1 cellular context compared by ENCODE assay signal in the genomic region with DNA sequence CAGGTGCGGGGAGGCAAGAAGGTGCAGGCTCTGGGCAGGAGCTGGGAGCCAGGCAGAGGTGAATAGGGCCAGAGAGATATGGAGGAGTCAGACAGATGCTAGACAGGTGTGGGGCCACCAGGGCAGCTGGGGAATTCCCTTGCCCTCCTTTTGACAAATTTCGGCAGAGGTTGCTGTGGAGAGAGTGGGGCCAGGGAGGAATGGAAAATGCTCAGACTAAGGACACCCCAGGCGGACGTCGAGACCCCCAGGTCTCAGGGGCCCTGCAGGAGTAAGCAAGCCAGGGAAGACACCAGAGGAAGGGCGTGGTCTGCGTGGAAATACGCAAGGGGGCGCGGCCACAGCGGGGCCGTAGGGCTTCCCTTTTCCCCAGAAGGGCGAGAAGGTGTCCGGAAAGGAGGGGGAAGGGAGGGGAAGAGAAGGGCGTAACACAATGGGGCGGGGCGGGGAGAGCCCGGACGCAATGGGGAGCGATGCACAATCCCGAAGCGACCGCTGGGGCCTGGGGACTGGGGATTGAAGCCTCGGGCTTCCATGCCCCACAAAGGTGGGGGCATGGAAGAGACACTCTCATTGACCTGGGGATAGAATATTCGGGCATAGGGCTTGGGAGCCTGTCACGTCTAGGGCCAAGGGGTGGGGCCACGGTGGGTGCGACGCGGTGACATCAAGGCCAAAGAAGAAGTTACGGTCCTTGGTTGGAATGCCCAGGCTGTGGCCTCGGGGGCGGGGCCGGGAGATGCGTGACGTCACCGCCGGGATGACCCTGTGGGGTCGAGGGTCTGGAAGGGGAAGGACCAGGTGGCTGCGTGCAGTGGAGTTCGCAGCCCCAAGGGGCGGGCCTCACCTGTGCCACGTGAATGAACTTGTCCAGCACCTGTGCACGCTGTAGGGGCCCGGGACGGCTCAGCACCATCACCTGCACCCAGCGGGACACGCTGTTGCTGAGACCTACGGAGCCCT.
TF ChIP-seq lines count a peak whose summit lies in the region.

No MANE protein-coding gene starts in this region.

TF ChIP-seq in GM23338, 12 proteins besides CTCF, POLR2A, EP300 and RAD21:
- peak; percentile 97 for TF ChIP-seq CREB1 (CRISPR knock-in tag; IDR thresholded peaks at IDR 0.05; ENCODE audit: low read depth)
- TF ChIP-seq NANOG (IDR thresholded peaks at IDR 0.05; ENCODE audit: borderline replicate concordance): no peak
- no peak for TF ChIP-seq JUNB (IDR thresholded peaks at IDR 0.05; ENCODE audit: unreplicated experiment)
- no peak for TF ChIP-seq EZH2 (IDR thresholded peaks at IDR 0.05; ENCODE audit: low read depth, unreplicated experiment)
- TF ChIP-seq ZNF331 (CRISPR knock-in tag; IDR thresholded peaks at IDR 0.05; ENCODE audit: low read depth): no peak
- TF ChIP-seq ETS1 (IDR thresholded peaks at IDR 0.05): no peak
- TF ChIP-seq ZNF462 (CRISPR knock-in tag; IDR thresholded peaks at IDR 0.05): no peak
- peak; percentile 65 for TF ChIP-seq POLR2AphosphoS5 (IDR thresholded peaks at IDR 0.05; ENCODE audit: low read depth)
- TF ChIP-seq, protein P1, sequence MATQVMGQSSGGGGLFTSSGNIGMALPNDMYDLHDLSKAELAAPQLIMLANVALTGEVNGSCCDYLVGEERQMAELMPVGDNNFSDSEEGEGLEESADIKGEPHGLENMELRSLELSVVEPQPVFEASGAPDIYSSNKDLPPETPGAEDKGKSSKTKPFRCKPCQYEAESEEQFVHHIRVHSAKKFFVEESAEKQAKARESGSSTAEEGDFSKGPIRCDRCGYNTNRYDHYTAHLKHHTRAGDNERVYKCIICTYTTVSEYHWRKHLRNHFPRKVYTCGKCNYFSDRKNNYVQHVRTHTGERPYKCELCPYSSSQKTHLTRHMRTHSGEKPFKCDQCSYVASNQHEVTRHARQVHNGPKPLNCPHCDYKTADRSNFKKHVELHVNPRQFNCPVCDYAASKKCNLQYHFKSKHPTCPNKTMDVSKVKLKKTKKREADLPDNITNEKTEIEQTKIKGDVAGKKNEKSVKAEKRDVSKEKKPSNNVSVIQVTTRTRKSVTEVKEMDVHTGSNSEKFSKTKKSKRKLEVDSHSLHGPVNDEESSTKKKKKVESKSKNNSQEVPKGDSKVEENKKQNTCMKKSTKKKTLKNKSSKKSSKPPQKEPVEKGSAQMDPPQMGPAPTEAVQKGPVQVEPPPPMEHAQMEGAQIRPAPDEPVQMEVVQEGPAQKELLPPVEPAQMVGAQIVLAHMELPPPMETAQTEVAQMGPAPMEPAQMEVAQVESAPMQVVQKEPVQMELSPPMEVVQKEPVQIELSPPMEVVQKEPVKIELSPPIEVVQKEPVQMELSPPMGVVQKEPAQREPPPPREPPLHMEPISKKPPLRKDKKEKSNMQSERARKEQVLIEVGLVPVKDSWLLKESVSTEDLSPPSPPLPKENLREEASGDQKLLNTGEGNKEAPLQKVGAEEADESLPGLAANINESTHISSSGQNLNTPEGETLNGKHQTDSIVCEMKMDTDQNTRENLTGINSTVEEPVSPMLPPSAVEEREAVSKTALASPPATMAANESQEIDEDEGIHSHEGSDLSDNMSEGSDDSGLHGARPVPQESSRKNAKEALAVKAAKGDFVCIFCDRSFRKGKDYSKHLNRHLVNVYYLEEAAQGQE (IDR thresholded peaks at IDR 0.05; ENCODE audit: unreplicated experiment): no peak
- TF ChIP-seq STAT1 (IDR thresholded peaks at IDR 0.05; ENCODE audit: unreplicated experiment): no peak
- TF ChIP-seq ZNF114 (CRISPR knock-in tag; IDR thresholded peaks at IDR 0.05): no peak
- no peak for TF ChIP-seq EZH2phosphoT487 (IDR thresholded peaks at IDR 0.05; ENCODE audit: unreplicated experiment)
